In the genomic region with DNA sequence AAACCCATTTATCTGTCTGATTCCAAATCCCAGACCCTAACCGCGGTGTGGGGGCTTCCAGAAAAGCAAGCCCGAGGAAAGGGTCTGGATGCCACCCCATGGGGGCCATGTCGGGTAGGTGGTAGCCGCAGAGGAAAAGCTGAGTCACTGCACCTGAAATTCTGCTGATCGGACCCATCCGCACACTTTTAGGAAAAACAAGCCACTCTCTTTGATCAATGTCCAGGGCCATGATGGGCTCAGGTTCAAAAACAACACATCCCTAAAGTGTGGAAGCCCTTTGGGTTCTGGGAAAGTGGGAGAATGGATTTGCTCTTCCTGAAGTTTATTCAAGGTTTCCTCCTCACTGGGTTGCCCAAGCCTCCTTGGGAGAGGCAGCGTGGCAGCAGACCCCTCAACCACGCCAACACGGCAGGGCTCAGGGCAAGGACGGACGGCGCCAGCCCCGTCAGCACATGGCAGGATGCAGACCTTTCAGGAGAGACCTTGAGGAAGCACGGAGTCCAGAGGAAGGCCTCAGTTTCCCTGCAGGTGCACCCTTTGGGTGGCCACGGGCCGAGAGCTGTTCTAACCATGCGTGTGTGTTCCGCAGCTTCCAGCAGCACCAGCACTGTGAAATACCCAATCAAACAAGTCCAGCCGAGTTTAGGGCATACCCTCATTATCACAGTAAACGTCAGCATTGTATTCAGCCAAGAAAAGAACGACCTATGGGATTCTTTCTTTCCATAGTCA, we compare ENCODE assay signal across 22 cellular contexts.
"Had no signal": no experiment of that assay in that cellular context is flagged by ENCODE, and none has a peak within 500 bp of the region (broad histone marks: within the 10 kb centered on the region; RNA-seq: fewer than 3 reads in every experiment).

No MANE protein-coding gene starts in this region.

- H3K27me3 ChIP-seq: hepatocyte, upper lobe of left lung had no signal

- H3K4me2 ChIP-seq: hepatocyte had no signal

- ATAC-seq: esophagus mucosa, sciatic nerve had no signal

- H3K36me3 ChIP-seq: thoracic aorta, upper lobe of left lung, WERI-Rb-1 had no signal

- H3K4me1 Mint-ChIP-seq: activated CD4-positive, alpha-beta T cell treated with anti-CD3 and anti-CD28 coated beads, Interleukin-2, amount 10 ng/mL, durations not matched to agents 7 days and 5 days; activated naive CD4-positive, alpha-beta T cell treated with anti-CD3 and anti-CD28 coated beads, Interleukin-2, amount 50 U/mL, for 24 hours had no signal

- H3K4me3 ChIP-seq: hepatocyte, smooth muscle cell, thoracic aorta, upper lobe of left lung had no signal

- H3K4me1 ChIP-seq: upper lobe of left lung had no signal

- DNase-seq: activated CD4-positive, alpha-beta T cell treated with anti-CD3 and anti-CD28 coated beads, Interleukin-2, amount 10 ng/mL, durations not matched to agents 7 days and 5 days; activated CD4-positive, CD25-positive, alpha-beta regulatory T cell treated with anti-CD3 and anti-CD28 coated beads, Interleukin-2, amount 50 U/mL, for 72 hours; activated gamma-delta T cell treated with Interleukin-2 at 50 U/mL for 16 hours; activated T-cell treated with anti-CD3 and anti-CD28 coated beads, Interleukin-2, amount 50 U/mL, for 1 hour; anterior cingulate cortex; caudate nucleus; dermis blood vessel endothelial cell; effector memory CD4-positive, alpha-beta T cell; glutamatergic neuron; occipital lobe; stimulated activated CD4-positive, alpha-beta T cell treated with anti-CD3 and anti-CD28 coated beads, Interleukin-4, amount 100 ng/mL, for 1 hour; stimulated activated naive CD4-positive, alpha-beta T cell treated with Interleukin-2 at 50 U/mL for 16 hours; T-helper 1 cell; WERI-Rb-1 had no signal

- H3K27ac ChIP-seq: hepatocyte, thoracic aorta, upper lobe of left lung, WERI-Rb-1 had no signal

- H3K36me3 Mint-ChIP-seq: activated naive CD4-positive, alpha-beta T cell treated with anti-CD3 and anti-CD28 coated beads, Interleukin-2, amount 50 U/mL, for 24 hours; brain had no signal

- H3K27me3 Mint-ChIP-seq: activated CD4-positive, alpha-beta T cell treated with anti-CD3 and anti-CD28 coated beads, Interleukin-2, amount 10 ng/mL, durations not matched to agents 7 days and 5 days; activated naive CD4-positive, alpha-beta T cell treated with anti-CD3 and anti-CD28 coated beads, Interleukin-2, amount 50 U/mL, for 24 hours; brain had no signal

- H3K79me2 ChIP-seq: hepatocyte had no signal

- H3K9me3 ChIP-seq: thoracic aorta, upper lobe of left lung had no signal

- H3K27ac Mint-ChIP-seq: activated CD4-positive, alpha-beta T cell treated with anti-CD3 and anti-CD28 coated beads, Interleukin-2, amount 10 ng/mL, durations not matched to agents 7 days and 5 days; activated naive CD4-positive, alpha-beta T cell treated with anti-CD3 and anti-CD28 coated beads, Interleukin-2, amount 50 U/mL, for 24 hours; brain had no signal

- H3K9me3 Mint-ChIP-seq: activated CD4-positive, alpha-beta T cell treated with anti-CD3 and anti-CD28 coated beads, Interleukin-2, amount 10 ng/mL, durations not matched to agents 7 days and 5 days; activated naive CD4-positive, alpha-beta T cell treated with anti-CD3 and anti-CD28 coated beads, Interleukin-2, amount 50 U/mL, for 24 hours had no signal

- H3K4me3 Mint-ChIP-seq: activated CD4-positive, alpha-beta T cell treated with anti-CD3 and anti-CD28 coated beads, Interleukin-2, amount 10 ng/mL, durations not matched to agents 7 days and 5 days; activated naive CD4-positive, alpha-beta T cell treated with anti-CD3 and anti-CD28 coated beads, Interleukin-2, amount 50 U/mL, for 24 hours; brain had no signal
